11 cellular contexts compared by ENCODE assay signal in the genomic region with DNA sequence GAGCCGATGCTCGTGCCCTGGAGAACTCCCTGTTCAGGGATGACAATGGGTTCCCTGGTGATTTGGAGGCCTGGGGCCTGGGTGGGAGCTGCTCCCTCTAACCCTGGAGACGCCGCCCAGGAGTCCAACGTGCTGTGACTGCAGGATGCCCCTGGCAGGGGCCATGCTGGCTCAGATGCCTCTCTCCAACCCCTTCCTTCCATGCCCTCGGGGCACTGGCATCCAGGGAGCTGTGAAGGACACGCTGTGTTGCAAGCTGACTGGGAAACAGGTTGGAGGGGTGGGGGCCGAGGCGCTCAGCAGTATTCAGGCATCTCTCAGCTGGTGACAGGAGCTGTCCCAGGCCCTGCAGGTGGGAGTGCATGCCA. TPM values are rescaled to one million over a fixed set of nuclear protein-coding genes. Genes with fewer than 3 reads are reported as not detected.
DNase-seq lines count a peak whose midpoint lies in the region; ATAC-seq and TF ChIP-seq lines count a peak whose summit lies in the region.
"Not testable (repeated sequence)": the region's sequence is repeated elsewhere in the genome, so short reads cannot be mapped to it uniquely, and the experiment has no call there.
"Had no signal": no experiment of that assay in that cellular context is flagged by ENCODE, and none has a peak within 500 bp of the region (broad histone marks: within the 10 kb centered on the region; RNA-seq: fewer than 3 reads in every experiment).

No MANE protein-coding gene starts in this region.

- not testable (repeated sequence) for H3K36me3 ChIP-seq in endodermal cell (ENCODE audit: control insufficient read depth, insufficient read depth, low read length); left ventricle myocardium inferior

- not testable (repeated sequence) for H3K27ac ChIP-seq in endodermal cell (ENCODE audit: low read depth, low read length)
- H3K27ac ChIP-seq in left ventricle myocardium inferior (replicated peaks) = peak overlapping the region; percentile 68

- H3K9ac ChIP-seq in endodermal cell (ENCODE audit: extremely low read depth, low read length, poor library complexity, severe bottlenecking) = not testable (repeated sequence)

- peak; percentile 12 for ATAC-seq in left lobe of liver

- 88 to 96% methylated on average over 5 to 7 of the region's 9 CpGs for WGBS in endodermal cell (ENCODE audit: insufficient coverage in 1 of 2, insufficient read length in 1 of 2), 2 experiments

- not testable (repeated sequence) for TF ChIP-seq CTCF in endodermal cell (conservative IDR thresholded peaks at IDR 0.05); left ventricle myocardium inferior (IDR thresholded peaks at IDR 0.05; ENCODE audit: borderline replicate concordance); osteocyte (IDR thresholded peaks at IDR 0.05)

- H3K4me1 Mint-ChIP-seq in activated CD4-positive, alpha-beta T cell treated with anti-CD3 and anti-CD28 coated beads, Interleukin-2, amount 10 ng/mL, durations not matched to agents 24 days and 14 days; endodermal cell; osteocyte (ENCODE audit: unreplicated experiment): not testable (repeated sequence)

- H3K9me3 Mint-ChIP-seq in activated CD4-positive, alpha-beta T cell treated with anti-CD3 and anti-CD28 coated beads, Interleukin-2, amount 10 ng/mL, durations not matched to agents 24 days and 14 days; endodermal cell; osteocyte (ENCODE audit: unreplicated experiment): not testable (repeated sequence)

- H3K36me3 Mint-ChIP-seq in activated CD4-positive, alpha-beta T cell treated with anti-CD3 and anti-CD28 coated beads, Interleukin-2, amount 10 ng/mL, durations not matched to agents 24 days and 14 days (ENCODE audit: low read depth); endodermal cell (ENCODE audit: low read depth); osteocyte (ENCODE audit: unreplicated experiment): not testable (repeated sequence)

- H3K27ac Mint-ChIP-seq in activated CD4-positive, alpha-beta T cell treated with anti-CD3 and anti-CD28 coated beads, Interleukin-2, amount 10 ng/mL, durations not matched to agents 24 days and 14 days; endodermal cell; osteocyte (ENCODE audit: unreplicated experiment): not testable (repeated sequence)

- not testable (repeated sequence) for H3K4me1 ChIP-seq in endodermal cell (ENCODE audit: control insufficient read depth, insufficient read depth, low read length)
- H3K4me1 ChIP-seq in left ventricle myocardium inferior = peaks cover 37% of the 10 kb centered on the region

- H3K27me3 Mint-ChIP-seq in activated CD4-positive, alpha-beta T cell treated with anti-CD3 and anti-CD28 coated beads, Interleukin-2, amount 10 ng/mL, durations not matched to agents 24 days and 14 days; osteocyte (ENCODE audit: unreplicated experiment): not testable (repeated sequence)
- H3K27me3 Mint-ChIP-seq in endodermal cell (ENCODE audit: insufficient read depth) = peaks cover 44% of the 10 kb centered on the region

- intact Hi-C loops in activated CD4-positive, alpha-beta T cell treated with anti-CD3 and anti-CD28 coated beads, Interleukin-2, amount 10 ng/mL, durations not matched to agents 24 days and 14 days (cut with micrococcal nuclease) = loop anchor here (10.0 kb wide), 1 partner anchor 91 kb away; no protein-coding TSS in a partner anchor
- intact Hi-C loops in left ventricle myocardium inferior (cut with micrococcal nuclease) = not testable (repeated sequence)

- not testable (repeated sequence) for H3K4me3 ChIP-seq in endodermal cell (ENCODE audit: low read length); left ventricle myocardium inferior

- H3K27me3 ChIP-seq in endodermal cell (ENCODE audit: control insufficient read depth, insufficient read depth, low read length, poor library complexity, severe bottlenecking) = peaks cover 26% of the 10 kb centered on the region
- not testable (repeated sequence) for H3K27me3 ChIP-seq in left ventricle myocardium inferior (ENCODE audit: low read depth)

- DNase-seq in ELF-1 (ENCODE audit: low read depth, low spot score) = peak; percentile 10
- DNase-seq in M059J (ENCODE audit: low read depth) = peak; percentile 36
- DNase-seq in activated CD4-positive, alpha-beta T cell treated with anti-CD3 and anti-CD28 coated beads, Interleukin-2, amount 10 ng/mL, durations not matched to agents 24 days and 14 days = peak; percentile 44
- peak; percentile 41 for DNase-seq in endodermal cell
- not testable (repeated sequence) for DNase-seq in left ventricle myocardium inferior; left lobe of liver (ENCODE audit: low spot score)
- DNase-seq in osteocyte (ENCODE audit: extremely low spot score, unreplicated experiment) = peak; percentile 84
- DNase-seq in ureter (ENCODE audit: low spot score) = peak; percentile 47

- not testable (repeated sequence) for H3K4me3 Mint-ChIP-seq in activated CD4-positive, alpha-beta T cell treated with anti-CD3 and anti-CD28 coated beads, Interleukin-2, amount 10 ng/mL, durations not matched to agents 24 days and 14 days; endodermal cell; osteocyte (ENCODE audit: unreplicated experiment)

- not testable (repeated sequence) for H3K9me3 ChIP-seq in endodermal cell (ENCODE audit: control insufficient read depth, low read length); left ventricle myocardium inferior (replicated peaks)

RNA-seq across cellular contexts. Expression of gene ZDHHC11B, which starts 9.0 kb away (rescaled TPM):
- not detected in 2 replicates for total RNA-seq in M059J (2014; rRNA removed; shearing (Covaris generic))
- not detected in 2 replicates for total RNA-seq in activated CD4-positive, alpha-beta T cell treated with anti-CD3 and anti-CD28 coated beads, Interleukin-2, amount 10 ng/mL, durations not matched to agents 24 days and 14 days
- total RNA-seq in endodermal cell (1 to 10 TPM in 1 of 2 donors, under 1 TPM in 1; 0.75 to 1.3 TPM), left ventricle myocardium inferior (13.4 TPM), left lobe of liver (6.1 TPM), osteocyte (not detected in 2 replicates), ureter (15.6 TPM)
- 2.3 TPM for polyA plus RNA-seq in endodermal cell (2013, experiment 1 of 2)
- 1.9 TPM for polyA plus RNA-seq in endodermal cell (2013, experiment 2 of 2)
- total RNA-seq: GM12878, IMR-90 had no signal
- polyA plus RNA-seq: SK-N-SH had no signal
